ENCODE assay signal across 15 cellular contexts in the genomic region with DNA sequence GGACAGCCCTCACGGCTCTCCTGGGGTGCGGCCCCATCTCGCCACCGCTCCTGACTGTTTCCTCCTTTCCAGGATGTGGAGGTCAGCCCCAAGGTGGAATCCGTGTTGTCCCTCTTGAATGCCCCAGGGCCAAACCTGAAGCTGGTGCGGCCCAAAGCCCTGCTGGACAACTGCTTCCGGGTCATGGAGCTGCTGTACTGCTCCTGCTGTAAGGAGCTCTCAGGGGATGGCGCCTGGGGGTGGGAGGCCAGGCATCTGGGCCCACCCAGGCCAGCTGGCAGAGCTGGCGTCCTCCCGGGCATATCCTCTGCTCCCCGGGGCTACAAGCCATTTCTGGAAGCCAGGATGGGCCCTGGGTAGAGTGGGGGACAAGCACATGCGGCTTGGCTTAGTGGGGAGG. TPM values are rescaled to one million over a fixed set of nuclear protein-coding genes. Genes with fewer than 3 reads are reported as not detected.
"Had no signal": no experiment of that assay in that cellular context is flagged by ENCODE, and none has a peak within 500 bp of the region (broad histone marks: within the 10 kb centered on the region; RNA-seq: fewer than 3 reads in every experiment).

No MANE protein-coding gene starts in this region.

- H3K4me1 ChIP-seq: pancreas had no signal

- H3K27ac ChIP-seq: cardiac muscle cell, pancreas had no signal

- H3K4me3 ChIP-seq: cardiac muscle cell, pancreas had no signal

- ATAC-seq: activated T-helper 17 cell treated with anti-CD3 and anti-CD28 coated beads, Interleukin-2, amount 50 U/mL, for 72 hours; stimulated activated naive B cell treated with anti-CD40 and anti-IgM and Interleukin-4, amounts not matched to agents 10 μg/mL and 1 μg/mL and 100 μg/mL, for 72 hours had no signal

- DNase-seq: activated CD4-positive, alpha-beta memory T cell treated with anti-CD3 and anti-CD28 coated beads, Interleukin-2, amount 10 ng/mL, durations not matched to agents 7 days and 5 days; activated CD4-positive, alpha-beta T cell treated with anti-CD3 and anti-CD28 coated beads for 48 hours; activated CD4-positive, CD25-positive, alpha-beta regulatory T cell; activated CD8-positive, alpha-beta memory T cell treated with anti-CD3 and anti-CD28 coated beads, Interleukin-2, amount 10 ng/mL, durations not matched to agents 7 days and 5 days; activated naive CD4-positive, alpha-beta T cell; activated naive CD8-positive, alpha-beta T cell treated with anti-CD3 and anti-CD28 coated beads for 36 hours; amniotic stem cell; effector memory CD4-positive, alpha-beta T cell; mesendoderm; stimulated activated naive B cell treated with anti-CD40 and anti-IgM and Interleukin-4, amounts not matched to agents 10 μg/mL and 1 μg/mL and 100 μg/mL, for 72 hours; T-helper 9 cell had no signal

- H3K9me3 ChIP-seq: pancreas had no signal

- H3K36me3 ChIP-seq: pancreas had no signal

- H3K27me3 ChIP-seq: cardiac muscle cell, pancreas had no signal

RNA-seq across cellular contexts. Expression of gene IL34, which starts 13.2 kb away (rescaled TPM):
- total RNA-seq: activated CD4-positive, alpha-beta memory T cell treated with anti-CD3 and anti-CD28 coated beads, Interleukin-2, amount 10 ng/mL, durations not matched to agents 7 days and 5 days; activated CD8-positive, alpha-beta memory T cell treated with anti-CD3 and anti-CD28 coated beads, Interleukin-2, amount 10 ng/mL, durations not matched to agents 7 days and 5 days; activated T-helper 17 cell treated with anti-CD3 and anti-CD28 coated beads, Interleukin-2, amount 50 U/mL, for 72 hours; cardiac muscle cell had no signal
- polyA plus RNA-seq: cardiac muscle cell; naive thymus-derived CD8-positive, alpha-beta T cell had no signal
